8 cellular contexts compared by ENCODE assay signal in genomic region chr3:129893616-129894070, GRCh38. TPM values are rescaled to one million over a fixed set of nuclear protein-coding genes. Genes with fewer than 3 reads are reported as not detected.
DNase-seq lines count a peak whose midpoint lies in the region; ATAC-seq and TF ChIP-seq lines count a peak whose summit lies in the region.

TSS of gene TMCC1 (minus strand) at chr3:129893711.

- POLR2A ChIA-PET in RWPE1 (lab: Yijun Ruan, JAX; ENCODE audit: low non-redundant PET) = no interaction called here

- 0 out of 2 replicates have a peak, but pooled peaks cover 3% of the 10 kb centered on the region for H3K36me3 ChIP-seq in Karpas-422 (ENCODE audit: insufficient read depth, low read length)

- peak; percentile 88 for DNase-seq in DMS79 treated with DMSO at 0.1 percent for 48 hours (lab: John Stamatoyannopoulos, UW)
- DNase-seq in Karpas-422 = peak; percentile 97
- peak; percentile 96 for DNase-seq in RWPE1 (ENCODE audit: low spot score)
- peak; percentile 84 for DNase-seq in activated T-helper 9 cell treated with anti-CD3 and anti-CD28 coated beads, Interleukin-2, amount 50 U/mL, for 16 hours (ENCODE audit: low read depth)
- DNase-seq in fibroblast of the aortic adventitia (ENCODE audit: low read depth) = peak; percentile 59
- DNase-seq in stimulated activated naive CD8-positive, alpha-beta T cell treated with anti-CD3 and anti-CD28 coated beads, Interleukin-15, Interleukin-2, amounts not matched to agents 100 U/mL and 50 U/mL, for 24 hours = peak; percentile 88

- H3K27ac Mint-ChIP-seq in nephron = peak within 1 kb of the TSS; percentile 90 to 97 (median 96)

- peak within 1 kb of the TSS; percentile 96 to 98 (median 97) for H3K4me3 Mint-ChIP-seq in nephron

- no peaks in the 10 kb centered on the region for H3K9me2 ChIP-seq in Karpas-422 (replicated peaks; ENCODE audit: insufficient read depth, low read length)

- H3K4me1 ChIP-seq in Karpas-422 (ENCODE audit: low read length) = peaks cover 38% of the 10 kb centered on the region

- H3K4me3 ChIP-seq in Karpas-422 (ENCODE audit: low read length) (peak within 1 kb of the TSS; percentile 97), fibroblast of the aortic adventitia (ENCODE audit: low read depth, low read length) (peak within 1 kb of the TSS; percentile 89)

- no peaks in the 10 kb centered on the region for H3K9me3 Mint-ChIP-seq in nephron

- no peaks in the 10 kb centered on the region for H3K9me3 ChIP-seq in Karpas-422 (ENCODE audit: low read length)

- peak within 1 kb of the TSS; percentile 97 for H3K4me2 ChIP-seq in Karpas-422 (ENCODE audit: low read depth, low read length, poor library complexity, severe bottlenecking)

- H4K20me1 ChIP-seq in Karpas-422 (ENCODE audit: insufficient read depth, low read depth, low read length) = no peaks in the 10 kb centered on the region

- H3K27me3 Mint-ChIP-seq in nephron (ENCODE audit: low read depth) = no peaks in the 10 kb centered on the region

- H3K36me3 Mint-ChIP-seq in nephron (ENCODE audit: low read depth) = peaks cover 7% of the 10 kb centered on the region

- peak; percentile 85 for ATAC-seq in GM21786 (IDR thresholded peaks at IDR 0.05; ENCODE audit: unreplicated experiment)
- peak; percentile 94 for ATAC-seq in stimulated activated naive CD8-positive, alpha-beta T cell treated with anti-CD3 and anti-CD28 coated beads, Interleukin-15, Interleukin-2, amounts not matched to agents 100 U/mL and 50 U/mL, for 24 hours

- TF ChIP-seq CTCF in RWPE1 (conservative IDR thresholded peaks at IDR 0.05; ENCODE audit: low read depth) (no peak), fibroblast of the aortic adventitia (IDR thresholded peaks at IDR 0.05; ENCODE audit: insufficient read depth, low read length) (no peak), nephron (IDR thresholded peaks at IDR 0.05; ENCODE audit: unreplicated experiment in 3 of 3) (no peak)

- H3K4me1 Mint-ChIP-seq in nephron = peaks cover 45% of the 10 kb centered on the region

- peak within 1 kb of the TSS; percentile 99 for H3K9ac ChIP-seq in Karpas-422 (ENCODE audit: low read length)

- peak within 1 kb of the TSS; percentile 69 for H3K27ac ChIP-seq in Karpas-422 (ENCODE audit: low read length)
- peak within 1 kb of the TSS; percentile 91 for H3K27ac ChIP-seq in RWPE1

- peak within 1 kb of the TSS; percentile 65; the same call in 1 of the 2 replicates for H2AFZ ChIP-seq in Karpas-422 (ENCODE audit: low read length)

- H3K27me3 ChIP-seq in Karpas-422 (ENCODE audit: low read length) = no peaks in the 10 kb centered on the region

- CTCF ChIA-PET in RWPE1 (lab: Yijun Ruan, JAX) = no interaction called here

- peaks cover 59% of the 10 kb centered on the region for H3K79me2 ChIP-seq in Karpas-422 (ENCODE audit: low read length)

RNA-seq across cellular contexts. Expression of gene TMCC1, which starts in this region (rescaled TPM):
- total RNA-seq in Karpas-422 (2014; rRNA removed; shearing (Covaris generic); ENCODE audit: low replicate concordance) = 14.1 and 23.0 TPM in 2 replicates
- 11.2 and 16.9 TPM in 2 replicates for total RNA-seq in fibroblast of the aortic adventitia (ENCODE audit: low replicate concordance)

Comparison
In these comparisons a context has a peak if more than half of its experiments do, and no peak if none do; other contexts are left out.
1. Peak in every context shown above with its lines: DNase-seq, ATAC-seq, H3K4me3 ChIP-seq and H3K27ac ChIP-seq.